Comparison of ENCODE assay signal across 20 cellular contexts in the genomic region with DNA sequence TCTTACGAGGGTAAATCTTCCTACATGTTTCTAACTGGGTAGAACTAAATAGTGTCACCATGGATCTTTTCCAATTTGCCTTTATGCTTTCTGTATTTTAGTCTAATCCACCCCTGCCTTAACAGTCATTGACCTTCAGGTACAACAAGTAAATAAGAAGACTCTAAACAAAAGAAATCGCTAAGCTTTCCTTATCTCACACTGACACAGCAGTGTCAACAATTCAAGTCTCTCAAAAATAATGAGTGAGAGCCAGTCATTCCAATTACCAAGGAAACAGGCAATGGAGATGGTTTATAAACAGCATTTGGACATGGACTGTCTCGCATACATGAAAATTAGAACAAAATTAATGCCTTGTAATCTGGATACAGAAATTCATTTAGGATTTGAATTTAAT.
"Had no signal": no experiment of that assay in that cellular context is flagged by ENCODE, and none has a peak within 500 bp of the region (broad histone marks: within the 10 kb centered on the region; RNA-seq: fewer than 3 reads in every experiment).

No MANE protein-coding gene starts in this region.

- H3K9me3 ChIP-seq: thoracic aorta, upper lobe of left lung had no signal

- H3K27ac Mint-ChIP-seq: activated CD4-positive, alpha-beta T cell treated with anti-CD3 and anti-CD28 coated beads, Interleukin-2, amount 10 ng/mL, durations not matched to agents 24 days and 14 days; activated CD8-positive, alpha-beta T cell treated with anti-CD3 and anti-CD28 coated beads for 36 hours; activated naive CD4-positive, alpha-beta T cell treated with anti-CD3 and anti-CD28 coated beads for 36 hours; activated T-cell treated with anti-CD3 and anti-CD28 coated beads, Interleukin-2, amount 50 U/mL, for 24 hours; effector memory CD8-positive, alpha-beta T cell; nephron; stimulated activated naive B cell treated with anti-CD40 and anti-IgM and Interleukin-4, amounts not matched to agents 10 μg/mL and 1 μg/mL and 100 μg/mL, for 72 hours had no signal

- H3K36me3 ChIP-seq: thoracic aorta, upper lobe of left lung had no signal

- H3K27ac ChIP-seq: foreskin keratinocyte, thoracic aorta, upper lobe of left lung had no signal

- H3K27me3 ChIP-seq: foreskin keratinocyte, upper lobe of left lung had no signal

- H3K4me1 ChIP-seq: upper lobe of left lung had no signal

- H3K4me3 Mint-ChIP-seq: activated CD4-positive, alpha-beta T cell treated with anti-CD3 and anti-CD28 coated beads, Interleukin-2, amount 10 ng/mL, durations not matched to agents 24 days and 14 days; activated CD8-positive, alpha-beta T cell treated with anti-CD3 and anti-CD28 coated beads for 36 hours; activated naive CD4-positive, alpha-beta T cell treated with anti-CD3 and anti-CD28 coated beads for 36 hours; activated T-cell treated with anti-CD3 and anti-CD28 coated beads, Interleukin-2, amount 50 U/mL, for 24 hours; brain; effector memory CD8-positive, alpha-beta T cell; nephron; stimulated activated naive B cell treated with anti-CD40 and anti-IgM and Interleukin-4, amounts not matched to agents 10 μg/mL and 1 μg/mL and 100 μg/mL, for 72 hours had no signal

- H3K36me3 Mint-ChIP-seq: brain had no signal

- ATAC-seq: activated CD8-positive, alpha-beta T cell treated with anti-CD3 and anti-CD28 coated beads for 36 hours; effector memory CD8-positive, alpha-beta T cell; foreskin keratinocyte; left lobe of liver; stimulated activated naive B cell treated with anti-CD40 and anti-IgM and Interleukin-4, amounts not matched to agents 10 μg/mL and 1 μg/mL and 100 μg/mL, for 72 hours had no signal

- H3K4me1 Mint-ChIP-seq: activated CD4-positive, alpha-beta T cell treated with anti-CD3 and anti-CD28 coated beads, Interleukin-2, amount 10 ng/mL, durations not matched to agents 24 days and 14 days; brain; nephron had no signal

- H3K27me3 Mint-ChIP-seq: activated CD4-positive, alpha-beta T cell treated with anti-CD3 and anti-CD28 coated beads, Interleukin-2, amount 10 ng/mL, durations not matched to agents 24 days and 14 days; activated CD8-positive, alpha-beta T cell treated with anti-CD3 and anti-CD28 coated beads for 36 hours; activated T-cell treated with anti-CD3 and anti-CD28 coated beads, Interleukin-2, amount 50 U/mL, for 24 hours; brain; effector memory CD8-positive, alpha-beta T cell; stimulated activated naive B cell treated with anti-CD40 and anti-IgM and Interleukin-4, amounts not matched to agents 10 μg/mL and 1 μg/mL and 100 μg/mL, for 72 hours had no signal

- H3K4me3 ChIP-seq: lung, thoracic aorta, upper lobe of left lung had no signal

- H3K9me3 Mint-ChIP-seq: activated CD4-positive, alpha-beta T cell treated with anti-CD3 and anti-CD28 coated beads, Interleukin-2, amount 10 ng/mL, durations not matched to agents 24 days and 14 days; activated CD8-positive, alpha-beta T cell treated with anti-CD3 and anti-CD28 coated beads for 36 hours; activated naive CD4-positive, alpha-beta T cell treated with anti-CD3 and anti-CD28 coated beads for 36 hours; activated T-cell treated with anti-CD3 and anti-CD28 coated beads, Interleukin-2, amount 50 U/mL, for 24 hours; effector memory CD8-positive, alpha-beta T cell; nephron; stimulated activated naive B cell treated with anti-CD40 and anti-IgM and Interleukin-4, amounts not matched to agents 10 μg/mL and 1 μg/mL and 100 μg/mL, for 72 hours had no signal

- DNase-seq: activated CD4-positive, alpha-beta T cell treated with anti-CD3 and anti-CD28 coated beads, Interleukin-2, amount 10 ng/mL, durations not matched to agents 24 days and 14 days; activated CD4-positive, CD25-positive, alpha-beta regulatory T cell; activated CD8-positive, alpha-beta T cell treated with anti-CD3 and anti-CD28 coated beads for 36 hours; activated naive CD4-positive, alpha-beta T cell treated with anti-CD3 and anti-CD28 coated beads for 36 hours; activated T-cell treated with anti-CD3 and anti-CD28 coated beads, Interleukin-2, amount 50 U/mL, for 24 hours; caudate nucleus; effector memory CD8-positive, alpha-beta T cell; foreskin keratinocyte; hypothalamus; midbrain; nucleus accumbens; posterior cingulate gyrus; retina; stimulated activated naive B cell treated with anti-CD40 and anti-IgM and Interleukin-4, amounts not matched to agents 10 μg/mL and 1 μg/mL and 100 μg/mL, for 72 hours; upper lobe of left lung had no signal
